ENCODE assay signal across 16 cellular contexts in the genomic region with DNA sequence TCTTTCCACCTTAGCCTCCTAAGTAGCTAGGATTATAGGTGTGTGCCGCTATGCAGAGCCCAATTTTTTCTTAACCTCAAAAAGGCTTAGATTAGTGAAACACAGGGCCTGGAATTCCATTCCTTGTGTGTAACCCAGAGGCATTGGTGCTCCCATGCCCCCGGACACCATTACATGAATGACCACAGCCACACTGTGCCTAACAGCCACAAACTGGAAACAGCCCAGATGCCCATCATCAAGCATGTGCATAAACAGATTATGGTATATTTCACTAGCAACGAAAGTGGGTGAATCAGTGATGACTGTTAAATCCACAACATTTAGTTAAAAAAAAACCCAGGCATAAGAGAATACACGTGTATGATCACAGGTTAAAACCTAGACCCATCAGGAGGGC. TPM values are rescaled to one million over a fixed set of nuclear protein-coding genes. Genes with fewer than 3 reads are reported as not detected.
DNase-seq lines count a peak whose midpoint lies in the region; ATAC-seq and TF ChIP-seq lines count a peak whose summit lies in the region.
"Had no signal": no experiment of that assay in that cellular context is flagged by ENCODE, and none has a peak within 500 bp of the region (broad histone marks: within the 10 kb centered on the region; RNA-seq: fewer than 3 reads in every experiment).

No MANE protein-coding gene starts in this region.

- no peak overlapping the region for H3K4me2 ChIP-seq in neural progenitor cell

- H3K79me2 ChIP-seq in neural progenitor cell (ENCODE audit: low read depth), result no peaks in the 10 kb centered on the region

- H3K36me3 ChIP-seq in neural progenitor cell, result no peaks in the 10 kb centered on the region

- H3K9me3 Mint-ChIP-seq in neural progenitor cell, result no peaks in the 10 kb centered on the region
- H3K9me3 Mint-ChIP-seq: H9 had no signal

- H3K4me1 ChIP-seq in neural progenitor cell, result no peaks in the 10 kb centered on the region

- no peak overlapping the region for H3K27ac Mint-ChIP-seq in neural progenitor cell
- H3K27ac Mint-ChIP-seq: CD4-positive, CD25-positive, alpha-beta regulatory T cell; H9 had no signal

- no peak overlapping the region for H3K9ac ChIP-seq in neural progenitor cell

- peak; percentile 75 for DNase-seq in Daoy (ENCODE audit: low read depth)
- peak; percentile 23 for DNase-seq in HCEC 1CT
- DNase-seq in amniotic epithelial cell (ENCODE audit: low read depth), result peak; percentile 78
- DNase-seq in neural progenitor cell (ENCODE audit: low spot score), result no peak
- no peak for DNase-seq in DMS114 treated with DMSO at 0.1 percent for 48 hours (lab: John Stamatoyannopoulos, UW; ENCODE audit: unreplicated experiment)
- no peak for DNase-seq in HPDE6-E6E7 (ENCODE audit: extremely low spot score)
- DNase-seq: Calu3; CD4-positive, CD25-positive, alpha-beta regulatory T cell; DMS79; H9; NCI-H1105; NCI-H1694 treated with DMSO at 0.1 percent for 48 hours; NCI-H446; Right ventricle myocardium superior had no signal

- no peaks in the 10 kb centered on the region for H3K27me3 Mint-ChIP-seq in neural progenitor cell (ENCODE audit: insufficient read depth, low read depth)

- H3K4me1 Mint-ChIP-seq in neural progenitor cell, result peaks cover 4% of the 10 kb centered on the region
- H3K4me1 Mint-ChIP-seq: CD4-positive, CD25-positive, alpha-beta regulatory T cell had no signal

- H3K9me3 ChIP-seq in neural progenitor cell (ENCODE audit: low read depth), result no peaks in the 10 kb centered on the region

- TF ChIP-seq CTCF in neural progenitor cell (IDR thresholded peaks at IDR 0.05), result no peak

- peak overlapping the region; percentile 77 for H2AFZ ChIP-seq in neural progenitor cell (replicated peaks)

- ATAC-seq in GM18517 (IDR thresholded peaks at IDR 0.05; ENCODE audit: unreplicated experiment), result no peak

- no peaks in the 10 kb centered on the region for H3K27me3 ChIP-seq in neural progenitor cell

- H4K20me1 ChIP-seq in neural progenitor cell (ENCODE audit: low read depth), result no peaks in the 10 kb centered on the region

- H3F3A ChIP-seq in neural progenitor cell (ENCODE audit: low read depth), result no peaks in the 10 kb centered on the region

- H3K36me3 Mint-ChIP-seq in neural progenitor cell, result no peaks in the 10 kb centered on the region
- H3K36me3 Mint-ChIP-seq: CD4-positive, CD25-positive, alpha-beta regulatory T cell had no signal

- no peak overlapping the region for H3K4me3 ChIP-seq in neural progenitor cell

- no peak overlapping the region for H3K27ac ChIP-seq in neural progenitor cell

- no peak overlapping the region for H3K4me3 Mint-ChIP-seq in neural progenitor cell
- H3K4me3 Mint-ChIP-seq: CD4-positive, CD25-positive, alpha-beta regulatory T cell; H9 had no signal

RNA-seq across cellular contexts. Expression of a gene that starts 24.4 kb away (rescaled TPM):
- not detected in 2 replicates for total RNA-seq in Daoy (2014; rRNA removed; shearing (Covaris generic))
- not detected in 2 replicates for total RNA-seq in neural progenitor cell (ENCODE audit: low replicate concordance)
- total RNA-seq: Calu3; CD4-positive, CD25-positive, alpha-beta regulatory T cell; H9; HT1080; Right ventricle myocardium superior had no signal

Comparison
In these comparisons a context has a peak if more than half of its experiments do, and no peak if none do; other contexts are left out.
1. DNase-seq: peak in Daoy (single experiment), HCEC 1CT (single experiment) and amniotic epithelial cell (single experiment); none in neural progenitor cell (single experiment), DMS114 treated with DMSO at 0.1 percent for 48 hours (single experiment) and HPDE6-E6E7 (single experiment).